27 cellular contexts compared by ENCODE assay signal in genomic region chr2:229257980-229258379, GRCh38. TPM values are rescaled to one million over a fixed set of nuclear protein-coding genes. Genes with fewer than 3 reads are reported as not detected.
A peak's percentile ranks its signal among the peaks of the same experiment; 100 is the strongest.
DNase-seq lines count a peak whose midpoint lies in the region; ATAC-seq, FAIRE-seq and TF ChIP-seq lines count a peak whose summit lies in the region.
"Had no signal": no experiment of that assay in that cellular context is flagged by ENCODE, and none has a peak within 500 bp of the region (broad histone marks: within the 10 kb centered on the region; RNA-seq: fewer than 3 reads in every experiment).

No MANE protein-coding gene starts in this region.

- peak; percentile 76 for FAIRE-seq in bronchial epithelial cell (lab: Jason Lieb, UNC)

- ATAC-seq in heart right ventricle (peak; percentile 34 to 83 (median 72)), right lobe of liver (peak; percentile 91 to 96 (median 94)), GM19395 (IDR thresholded peaks at IDR 0.05; ENCODE audit: unreplicated experiment) (no peak)
- ATAC-seq: activated CD8-positive, alpha-beta T cell treated with anti-CD3 and anti-CD28 coated beads, Interleukin-2, amount 10 ng/mL, durations not matched to agents 7 days and 5 days had no signal

- H3K36me3 ChIP-seq in bronchial epithelial cell (ENCODE audit: control insufficient read depth, insufficient read depth, low read length) (no peaks in the 10 kb centered on the region), heart right ventricle (peaks cover 0 to 12% (median 3%) of the 10 kb centered on the region in 9 donors), right lobe of liver (peaks cover 0 to 24% (median 5%) of the 10 kb centered on the region in 4 donors), tibial nerve (peaks cover 0 to 11% (median 0%) of the 10 kb centered on the region in 3 donors)
- H3K36me3 ChIP-seq: breast epithelium, colonic mucosa had no signal

- peak overlapping the region in 3 of 10 donors; percentile 14 to 36 (median 34) for H3K27ac ChIP-seq in heart right ventricle
- peak overlapping the region in 2 of 3 donors; percentile 76 to 82 for H3K27ac ChIP-seq in right lobe of liver
- H3K27ac ChIP-seq in tibial nerve, result peak overlapping the region in 3 of 4 donors; percentile 6 to 66 (median 44)
- H3K27ac ChIP-seq: colonic mucosa, epithelial cell of prostate, HL-60, KMS-11, Peyer's patch, SJCRH30, stomach had no signal

- DNase-seq in bronchial epithelial cell (ENCODE audit: low read depth) (no peak), heart right ventricle (no peak), right lobe of liver (peak in 2 of 3 donors; percentile 54 to 71), tibial nerve (ENCODE audit: low spot score in 2 of 2) (peak; percentile 30 to 60), NOMO-1 treated with DMSO at 0.1 percent for 48 hours (lab: John Stamatoyannopoulos, UW; ENCODE audit: unreplicated experiment) (no peak), GM19240 (ENCODE audit: insufficient read length, low spot score) (no peak)
- DNase-seq: activated CD8-positive, alpha-beta T cell treated with anti-CD3 and anti-CD28 coated beads, Interleukin-2, amount 10 ng/mL, durations not matched to agents 7 days and 5 days; activated naive CD4-positive, alpha-beta T cell treated with anti-CD3 and anti-CD28 coated beads for 36 hours; amniotic stem cell; colonic mucosa; effector memory CD4-positive, alpha-beta T cell; H7; mammary epithelial cell; MG63; NCI-H2029 treated with DMSO at 0.1 percent for 48 hours; NCI-H226; NCI-H526 treated with DMSO at 0.1 percent for 48 hours; Peyer's patch; SJCRH30; stimulated activated CD4-positive, alpha-beta T cell treated with anti-CD3 and anti-CD28 coated beads, Interleukin-1b, Interleukin-23, amount 100 ng/mL, for 48 hours; stomach; SW 1271 had no signal

- H3K4me3 ChIP-seq in bronchial epithelial cell (ENCODE audit: low read depth, low read length) (no peak overlapping the region), heart right ventricle (no peak overlapping the region), right lobe of liver (no peak overlapping the region), tibial nerve (no peak overlapping the region)
- H3K4me3 ChIP-seq: breast epithelium, colonic mucosa, MG63, Peyer's patch, SJCRH30, stomach had no signal

- intact Hi-C loops in heart right ventricle (cut with DNase I), result no loop called here
- intact Hi-C loops in right lobe of liver (cut with DNase I), result no loop called here

- H3K9me3 ChIP-seq in heart right ventricle (peaks cover 0 to 29% (median 4%) of the 10 kb centered on the region in 11 donors), right lobe of liver (no peaks in the 10 kb centered on the region), tibial nerve (peaks cover 0 to 20% (median 0%) of the 10 kb centered on the region in 4 donors)
- H3K9me3 ChIP-seq: colonic mucosa, Peyer's patch, SJCRH30 had no signal

- TF ChIP-seq CTCF in bronchial epithelial cell (IDR thresholded peaks at IDR 0.05; ENCODE audit: insufficient read depth, low read length, severe bottlenecking) (no peak), heart right ventricle (IDR thresholded peaks at IDR 0.05) (no peak), right lobe of liver (IDR thresholded peaks at IDR 0.05) (no peak), tibial nerve (IDR thresholded peaks at IDR 0.05) (no peak)

- H3K27me3 ChIP-seq in bronchial epithelial cell (ENCODE audit: control insufficient read depth, insufficient read depth, low read length), result no peaks in the 10 kb centered on the region
- no peaks in the 10 kb centered on the region for H3K27me3 ChIP-seq in heart right ventricle
- H3K27me3 ChIP-seq in right lobe of liver, result no peaks in the 10 kb centered on the region
- no peaks in the 10 kb centered on the region for H3K27me3 ChIP-seq in tibial nerve
- H3K27me3 ChIP-seq: breast epithelium, colonic mucosa, MG63, Peyer's patch, SJCRH30, stomach had no signal

- TF ChIP-seq POLR2A in right lobe of liver (IDR thresholded peaks at IDR 0.05), result no peak
- TF ChIP-seq POLR2A in tibial nerve (IDR thresholded peaks at IDR 0.05), result no peak

- peak in 1 of 2 donors; percentile 89 for TF ChIP-seq EP300 in tibial nerve (IDR thresholded peaks at IDR 0.05)

- H3K4me1 ChIP-seq in heart right ventricle (peaks cover 0 to 5% (median 0%) of the 10 kb centered on the region in 9 donors), right lobe of liver (peaks cover 0 to 35% (median 5%) of the 10 kb centered on the region in 4 donors), tibial nerve (peaks cover 0 to 2% (median 0%) of the 10 kb centered on the region in 4 donors)
- H3K4me1 ChIP-seq: breast epithelium, colonic mucosa, Peyer's patch, SJCRH30 had no signal

- WGBS in heart right ventricle, 2 donors, result 48 to 63% methylated on average over 2 of the region's 2 CpGs
- WGBS in right lobe of liver (ENCODE audit: insufficient coverage, low coverage, low lambda C conversion rate, missing lambda C conversion rate), result 6% methylated on average over 2 of the region's 2 CpGs
- whole genome bisulfite sequencing in tibial nerve, 2 donors, result 45 to 53% methylated on average over 2 of the region's 2 CpGs

RNA-seq across cellular contexts. Expression of gene PID1, which starts 13.1 kb away (rescaled TPM):
- 3.2 and 9.5 TPM in 2 replicates for total RNA-seq in bronchial epithelial cell
- 10 to 100 TPM in 2 of 10 donors, 1 to 10 TPM in 8; 3.6 to 12.0 (median 6.1) TPM for total RNA-seq in heart right ventricle
- polyA plus RNA-seq in heart right ventricle, result 10 to 100 TPM in 1 of 2 donors, 1 to 10 TPM in 1; 4.6 to 11.9 TPM
- 10 to 100 TPM; 28.5 to 95.4 (median 65.3) TPM for total RNA-seq in right lobe of liver
- total RNA-seq in tibial nerve, result 10 to 100 TPM; 33.1 to 48.6 (median 39.7) TPM
- total RNA-seq: activated CD8-positive, alpha-beta T cell treated with anti-CD3 and anti-CD28 coated beads, Interleukin-2, amount 10 ng/mL, durations not matched to agents 7 days and 5 days; activated naive CD4-positive, alpha-beta T cell treated with anti-CD3 and anti-CD28 coated beads for 36 hours had no signal

Comparison
In these comparisons a context has a peak if more than half of its experiments do, and no peak if none do; other contexts are left out.
1. DNase-seq: peak in right lobe of liver (2 of 3) and tibial nerve (2 of 2); none in bronchial epithelial cell (single experiment), heart right ventricle (0 of 2), NOMO-1 treated with DMSO at 0.1 percent for 48 hours (single experiment) and GM19240 (single experiment).